ENCODE assay signal across 15 cellular contexts in genomic region chr7:15625456-15625855, GRCh38.
"Had no signal": no experiment of that assay in that cellular context is flagged by ENCODE, and none has a peak within 500 bp of the region (broad histone marks: within the 10 kb centered on the region; RNA-seq: fewer than 3 reads in every experiment).

No MANE protein-coding gene starts in this region.

- H3K4me1 Mint-ChIP-seq: activated naive CD8-positive, alpha-beta T cell treated with anti-CD3 and anti-CD28 coated beads, Interleukin-2, amount 50 U/mL, for 24 hours; stimulated activated effector memory CD8-positive, alpha-beta T cell treated with anti-CD3 and anti-CD28 coated beads, Interleukin-12 subunit alpha, Interleukin-12 subunit beta, amount 100 ng/mL, for 72 hours had no signal

- H3K36me3 Mint-ChIP-seq: stimulated activated effector memory CD8-positive, alpha-beta T cell treated with anti-CD3 and anti-CD28 coated beads, Interleukin-12 subunit alpha, Interleukin-12 subunit beta, amount 100 ng/mL, for 72 hours had no signal

- H3K27me3 Mint-ChIP-seq: activated CD8-positive, alpha-beta T cell treated with anti-CD3 and anti-CD28 coated beads for 36 hours; activated naive CD8-positive, alpha-beta T cell treated with anti-CD3 and anti-CD28 coated beads, Interleukin-2, amount 50 U/mL, for 24 hours had no signal

- H3K79me2 ChIP-seq: parathyroid adenoma had no signal

- H3K9me3 ChIP-seq: heart right ventricle, tibial artery, uterus had no signal

- DNase-seq: activated CD8-positive, alpha-beta memory T cell treated with anti-CD3 and anti-CD28 coated beads, Interleukin-2, amount 50 U/mL, for 4 hours; activated CD8-positive, alpha-beta T cell treated with anti-CD3 and anti-CD28 coated beads for 36 hours; activated naive CD4-positive, alpha-beta T cell; activated naive CD8-positive, alpha-beta T cell treated with anti-CD3 and anti-CD28 coated beads, Interleukin-2, amount 50 U/mL, for 24 hours; activated T-cell treated with anti-CD3 and anti-CD28 coated beads, Interleukin-2, amount 50 U/mL, for 72 hours; dorsolateral prefrontal cortex; heart right ventricle; kidney; mesendoderm; tibial artery; uterus had no signal

- H3K27ac ChIP-seq: dorsolateral prefrontal cortex, heart right ventricle, parathyroid adenoma, skin epidermis, uterus had no signal

- H3K36me3 ChIP-seq: tibial artery, uterus had no signal

- H2AFZ ChIP-seq: parathyroid adenoma had no signal

- H3K9ac ChIP-seq: parathyroid adenoma had no signal

- H3K9me3 Mint-ChIP-seq: activated naive CD8-positive, alpha-beta T cell treated with anti-CD3 and anti-CD28 coated beads, Interleukin-2, amount 50 U/mL, for 24 hours; stimulated activated effector memory CD8-positive, alpha-beta T cell treated with anti-CD3 and anti-CD28 coated beads, Interleukin-12 subunit alpha, Interleukin-12 subunit beta, amount 100 ng/mL, for 72 hours had no signal

- H3K27me3 ChIP-seq: dorsolateral prefrontal cortex, heart right ventricle, tibial artery, uterus had no signal

- H3K4me3 ChIP-seq: dorsolateral prefrontal cortex, heart right ventricle, skin epidermis, tibial artery, uterus had no signal

- H3K4me1 ChIP-seq: parathyroid adenoma had no signal

- H3K4me3 Mint-ChIP-seq: activated CD8-positive, alpha-beta T cell treated with anti-CD3 and anti-CD28 coated beads for 36 hours; activated naive CD8-positive, alpha-beta T cell treated with anti-CD3 and anti-CD28 coated beads, Interleukin-2, amount 50 U/mL, for 24 hours; activated T-cell treated with anti-CD3 and anti-CD28 coated beads, Interleukin-2, amount 50 U/mL, for 72 hours; stimulated activated effector memory CD8-positive, alpha-beta T cell treated with anti-CD3 and anti-CD28 coated beads, Interleukin-12 subunit alpha, Interleukin-12 subunit beta, amount 100 ng/mL, for 72 hours had no signal

- FAIRE-seq: frontal cortex, kidney had no signal

- H3K27ac Mint-ChIP-seq: activated CD8-positive, alpha-beta T cell treated with anti-CD3 and anti-CD28 coated beads for 36 hours; activated naive CD8-positive, alpha-beta T cell treated with anti-CD3 and anti-CD28 coated beads, Interleukin-2, amount 50 U/mL, for 24 hours; activated T-cell treated with anti-CD3 and anti-CD28 coated beads, Interleukin-2, amount 50 U/mL, for 72 hours; stimulated activated effector memory CD8-positive, alpha-beta T cell treated with anti-CD3 and anti-CD28 coated beads, Interleukin-12 subunit alpha, Interleukin-12 subunit beta, amount 100 ng/mL, for 72 hours had no signal

- ATAC-seq: activated CD8-positive, alpha-beta T cell treated with anti-CD3 and anti-CD28 coated beads for 36 hours; activated naive CD8-positive, alpha-beta T cell treated with anti-CD3 and anti-CD28 coated beads, Interleukin-2, amount 50 U/mL, for 24 hours; activated T-cell treated with anti-CD3 and anti-CD28 coated beads, Interleukin-2, amount 50 U/mL, for 72 hours; heart right ventricle; stimulated activated effector memory CD8-positive, alpha-beta T cell treated with anti-CD3 and anti-CD28 coated beads, Interleukin-12 subunit alpha, Interleukin-12 subunit beta, amount 100 ng/mL, for 72 hours had no signal
